33 cellular contexts compared by ENCODE assay signal in genomic region chr2:160822006-160822405, GRCh38.
"Had no signal": no experiment of that assay in that cellular context is flagged by ENCODE, and none has a peak within 500 bp of the region (broad histone marks: within the 10 kb centered on the region; RNA-seq: fewer than 3 reads in every experiment).

No MANE protein-coding gene starts in this region.

- H3K4me3 ChIP-seq: adrenal gland, ascending aorta, body of pancreas, breast epithelium, cardiac muscle cell had no signal

- DNase-seq: activated effector memory CD4-positive, alpha-beta T cell treated with anti-CD3 and anti-CD28 coated beads, Interleukin-2, amount 50 U/mL, for 16 hours; activated effector memory CD4-positive, alpha-beta T cell treated with Interleukin-2 at 50 U/mL for 16 hours; activated gamma-delta T cell; activated gamma-delta T cell treated with Interleukin-2 at 50 U/mL for 16 hours; activated naive CD4-positive, alpha-beta T cell; activated naive CD4-positive, alpha-beta T cell treated with anti-CD3 and anti-CD28 coated beads for 36 hours; activated naive CD4-positive, alpha-beta T cell treated with anti-CD3 and anti-CD28 coated beads, Interleukin-2, amount 10 ng/mL, durations not matched to agents 7 days and 5 days; activated naive CD4-positive, alpha-beta T cell treated with anti-CD3 and anti-CD28 coated beads, Interleukin-2, amount 50 U/mL, for 16 hours; activated naive CD4-positive, alpha-beta T cell treated with Interleukin-2 at 50 U/mL for 16 hours; activated naive CD8-positive, alpha-beta T cell treated with anti-CD3 and anti-CD28 coated beads for 36 hours; activated naive CD8-positive, alpha-beta T cell treated with anti-CD3 and anti-CD28 coated beads, Interleukin-2, amount 10 ng/mL, durations not matched to agents 7 days and 5 days; activated naive CD8-positive, alpha-beta T cell treated with anti-CD3 and anti-CD28 coated beads, Interleukin-2, amount 50 U/mL, for 24 hours; activated T-cell treated with anti-CD3 and anti-CD28 coated beads, Interleukin-2, amount 50 U/mL, for 24 hours; activated T-cell treated with anti-CD3 and anti-CD28 coated beads, Interleukin-2, amount 50 U/mL, for 4 hours; activated T-cell treated with anti-CD3 and anti-CD28 coated beads, Interleukin-2, amount 50 U/mL, for 48 hours; activated T-cell treated with anti-CD3 and anti-CD28 coated beads, Interleukin-2, amount 50 U/mL, for 72 hours; adrenal gland; amniotic stem cell; amygdala; anterior cingulate cortex; aorta; body of pancreas; brain microvascular endothelial cell; caudate nucleus; central memory CD4-positive, alpha-beta T cell; cerebellar nuclear complex had no signal

- H3K4me1 ChIP-seq: adrenal gland, ascending aorta, body of pancreas, breast epithelium had no signal

- FAIRE-seq: astrocyte, bronchial epithelial cell had no signal

- H3K27ac ChIP-seq: adrenal gland, ascending aorta, body of pancreas, brain microvascular endothelial cell, breast epithelium, cardiac muscle cell had no signal

- H3K27me3 ChIP-seq: adrenal gland, ascending aorta, body of pancreas, brain microvascular endothelial cell, breast epithelium, cardiac muscle cell had no signal

- H3K36me3 ChIP-seq: adrenal gland, ascending aorta, brain microvascular endothelial cell, breast epithelium, cardiac muscle cell had no signal

- ATAC-seq: activated naive CD4-positive, alpha-beta T cell treated with anti-CD3 and anti-CD28 coated beads, Interleukin-2, amount 50 U/mL, for 72 hours; activated naive CD8-positive, alpha-beta T cell treated with anti-CD3 and anti-CD28 coated beads, Interleukin-2, amount 50 U/mL, for 24 hours; activated T-cell treated with anti-CD3 and anti-CD28 coated beads, Interleukin-2, amount 50 U/mL, for 4 hours; activated T-cell treated with anti-CD3 and anti-CD28 coated beads, Interleukin-2, amount 50 U/mL, for 72 hours; activated T-helper 17 cell treated with anti-CD3 and anti-CD28 coated beads, Interleukin-2, amount 50 U/mL, for 72 hours; body of pancreas had no signal
